In genomic region chr4:95549246-95550138, GRCh38 we compare ENCODE assay signal across 1 cellular context.
TF ChIP-seq lines count a peak whose summit lies in the region.

No MANE protein-coding gene starts in this region.

TF ChIP-seq in HEK293, 187 proteins besides CTCF, POLR2A, EP300 and RAD21 (continued from another document and continues in another):
- TF ChIP-seq ZNF777 (tag by site-specific recombination; IDR thresholded peaks at IDR 0.05; ENCODE audit: borderline replicate concordance): no peak
- no peak for TF ChIP-seq ZBTB44 (tag by site-specific recombination; IDR thresholded peaks at IDR 0.05)
- no peak for TF ChIP-seq ZNF654 (tag by site-specific recombination; IDR thresholded peaks at IDR 0.05; ENCODE audit: low read depth)
- no peak for TF ChIP-seq ZNF23 (tag by site-specific recombination; IDR thresholded peaks at IDR 0.05; ENCODE audit: borderline replicate concordance)
- no peak for TF ChIP-seq ZNF621 (tag by site-specific recombination; IDR thresholded peaks at IDR 0.05)
- TF ChIP-seq ZNF140 (tag by site-specific recombination; IDR thresholded peaks at IDR 0.05): no peak
- TF ChIP-seq GLIS1 (tag by site-specific recombination; IDR thresholded peaks at IDR 0.05): peak; percentile 84
- no peak for TF ChIP-seq ZNF202 (tag by site-specific recombination; IDR thresholded peaks at IDR 0.05; ENCODE audit: borderline replicate concordance)
- TF ChIP-seq ZNF37A (tag by site-specific recombination; IDR thresholded peaks at IDR 0.05): no peak
- TF ChIP-seq KLF16 (tag by site-specific recombination; IDR thresholded peaks at IDR 0.05): no peak
- no peak for TF ChIP-seq SP7 (tag by site-specific recombination; IDR thresholded peaks at IDR 0.05)
- TF ChIP-seq ZNF341 (tag by site-specific recombination; IDR thresholded peaks at IDR 0.05; ENCODE audit: low read depth): no peak
- TF ChIP-seq BCL11A (tag by site-specific recombination; IDR thresholded peaks at IDR 0.05; ENCODE audit: low read depth): no peak
- no peak for TF ChIP-seq HOXC10 (CRISPR knock-in tag; IDR thresholded peaks at IDR 0.05)
- TF ChIP-seq GLIS2 (tag by site-specific recombination; IDR thresholded peaks at IDR 0.05): peak; percentile 41
- no peak for TF ChIP-seq ZNF561 (tag by site-specific recombination; IDR thresholded peaks at IDR 0.05; ENCODE audit: borderline replicate concordance)
- no peak for TF ChIP-seq ZNF580 (tag by site-specific recombination; IDR thresholded peaks at IDR 0.05)
- no peak; the same call in 1 of the 2 replicates for TF ChIP-seq ZNF692 (tag by site-specific recombination; IDR thresholded peaks at IDR 0.05)
- TF ChIP-seq OSR2 (tag by site-specific recombination; IDR thresholded peaks at IDR 0.05): no peak
- no peak for TF ChIP-seq ZNF792 (tag by site-specific recombination; IDR thresholded peaks at IDR 0.05)
- TF ChIP-seq ELK4 (IDR thresholded peaks at IDR 0.05; ENCODE audit: borderline replicate concordance, low read depth, low read length): no peak
- no peak for TF ChIP-seq ZNF354C (tag by site-specific recombination; IDR thresholded peaks at IDR 0.05; ENCODE audit: borderline replicate concordance, low read depth)
- TF ChIP-seq ZFP37 (tag by site-specific recombination; IDR thresholded peaks at IDR 0.05): 0 out of 2 replicates have a peak, but pooled peaks have one; percentile 44
- TF ChIP-seq ZBTB10 (tag by site-specific recombination; IDR thresholded peaks at IDR 0.05): no peak
- TF ChIP-seq ATF2 (tag by site-specific recombination; IDR thresholded peaks at IDR 0.05; ENCODE audit: low read depth): no peak
- no peak for TF ChIP-seq PRDM1 (tag by site-specific recombination; IDR thresholded peaks at IDR 0.05)
- TF ChIP-seq ZSCAN5A (tag by site-specific recombination; IDR thresholded peaks at IDR 0.05): no peak
- TF ChIP-seq ZNF514 (tag by site-specific recombination; IDR thresholded peaks at IDR 0.05): no peak
- peak; percentile 13 for TF ChIP-seq ZNF335 (tag by site-specific recombination; conservative IDR thresholded peaks at IDR 0.05)
- no peak for TF ChIP-seq BCL11B (tag by site-specific recombination; IDR thresholded peaks at IDR 0.05; ENCODE audit: low read depth)
- TF ChIP-seq ZNF548 (tag by site-specific recombination; IDR thresholded peaks at IDR 0.05): no peak
- TF ChIP-seq ZSCAN16 (tag by site-specific recombination; IDR thresholded peaks at IDR 0.05): no peak
- TF ChIP-seq ZNF623 (tag by site-specific recombination; IDR thresholded peaks at IDR 0.05): no peak
- TF ChIP-seq ZNF394 (tag by site-specific recombination; IDR thresholded peaks at IDR 0.05; ENCODE audit: borderline replicate concordance): no peak
- no peak for TF ChIP-seq ZNF530 (tag by site-specific recombination; IDR thresholded peaks at IDR 0.05; ENCODE audit: low read depth)
- TF ChIP-seq ZNF660 (tag by site-specific recombination; IDR thresholded peaks at IDR 0.05): no peak
- no peak for TF ChIP-seq ZNF670 (tag by site-specific recombination; IDR thresholded peaks at IDR 0.05; ENCODE audit: low read depth)
- TF ChIP-seq ZNF16 (tag by site-specific recombination; IDR thresholded peaks at IDR 0.05; ENCODE audit: low read depth): no peak
- TF ChIP-seq ZNF366 (tag by site-specific recombination; conservative IDR thresholded peaks at IDR 0.05): no peak
- TF ChIP-seq GLI4 (tag by site-specific recombination; IDR thresholded peaks at IDR 0.05): no peak
- TF ChIP-seq SCRT1 (tag by site-specific recombination; IDR thresholded peaks at IDR 0.05; ENCODE audit: borderline replicate concordance): no peak
- no peak for TF ChIP-seq TCF7L2 (IDR thresholded peaks at IDR 0.05; ENCODE audit: borderline replicate concordance, low read depth, low read length)
- TF ChIP-seq ZBTB6 (tag by site-specific recombination; IDR thresholded peaks at IDR 0.05): no peak
- no peak for TF ChIP-seq ZNF174 (tag by site-specific recombination; IDR thresholded peaks at IDR 0.05)
- no peak for TF ChIP-seq ZNF776 (tag by site-specific recombination; IDR thresholded peaks at IDR 0.05; ENCODE audit: borderline replicate concordance)
- TF ChIP-seq ZFP3 (tag by site-specific recombination; IDR thresholded peaks at IDR 0.05; ENCODE audit: low read depth): no peak
- TF ChIP-seq ZBTB20 (tag by site-specific recombination; IDR thresholded peaks at IDR 0.05): peak; percentile 24; the same call in 1 of the 2 replicates
- no peak for TF ChIP-seq MYNN (tag by site-specific recombination; IDR thresholded peaks at IDR 0.05; ENCODE audit: borderline replicate concordance)
- TF ChIP-seq ZFP69B (tag by site-specific recombination; IDR thresholded peaks at IDR 0.05): no peak
- no peak for TF ChIP-seq ZNF221 (tag by site-specific recombination; IDR thresholded peaks at IDR 0.05; ENCODE audit: borderline replicate concordance)
- no peak for TF ChIP-seq ZNF707 (tag by site-specific recombination; IDR thresholded peaks at IDR 0.05)
- no peak for TF ChIP-seq ZBTB17 (tag by site-specific recombination; IDR thresholded peaks at IDR 0.05)
- no peak for TF ChIP-seq ZNF2 (tag by site-specific recombination; IDR thresholded peaks at IDR 0.05)
- TF ChIP-seq ZNF843 (tag by site-specific recombination; IDR thresholded peaks at IDR 0.05): no peak
- TF ChIP-seq ZNF558 (tag by site-specific recombination; IDR thresholded peaks at IDR 0.05): no peak
- no peak for TF ChIP-seq ZNF426 (tag by site-specific recombination; IDR thresholded peaks at IDR 0.05)
- no peak for TF ChIP-seq ZNF138 (tag by site-specific recombination; IDR thresholded peaks at IDR 0.05; ENCODE audit: borderline replicate concordance)
- TF ChIP-seq ZBTB21 (tag by site-specific recombination; IDR thresholded peaks at IDR 0.05): no peak
- TF ChIP-seq INSM2 (tag by site-specific recombination; IDR thresholded peaks at IDR 0.05): no peak
- TF ChIP-seq ZNF423 (tag by site-specific recombination; IDR thresholded peaks at IDR 0.05): peak; percentile 12; the same call in 1 of the 2 replicates
- TF ChIP-seq ZNF10 (tag by site-specific recombination; IDR thresholded peaks at IDR 0.05): no peak
- TF ChIP-seq ZBTB26 (tag by site-specific recombination; optimal IDR thresholded peaks at IDR 0.05): peak; percentile 87
- no peak; the same call in 1 of the 2 replicates for TF ChIP-seq ZNF501 (tag by site-specific recombination; IDR thresholded peaks at IDR 0.05)
